In genomic region chr20:31593221-31594001, GRCh38 we compare ENCODE assay signal across 1 cellular context.
TF ChIP-seq lines count a peak whose summit lies in the region.

No MANE protein-coding gene starts in this region.

TF ChIP-seq in K562, 482 proteins besides CTCF, POLR2A, EP300 and RAD21 (continued from another document and continues in another):
- TF ChIP-seq ZBTB40 (IDR thresholded peaks at IDR 0.05), result no peak
- no peak for TF ChIP-seq ZBTB40 (CRISPR knock-in tag; IDR thresholded peaks at IDR 0.05)
- TF ChIP-seq LCOR (CRISPR knock-in tag; IDR thresholded peaks at IDR 0.05), result no peak
- TF ChIP-seq EGR1 (conservative IDR thresholded peaks at IDR 0.05), result no peak
- TF ChIP-seq TAF7 (tag; IDR thresholded peaks at IDR 0.05), result no peak
- no peak for TF ChIP-seq CHD2 (IDR thresholded peaks at IDR 0.05; ENCODE audit: low read depth, low read length)
- peak; percentile 76; the same call in 1 of the 2 replicates for TF ChIP-seq ZEB2 (IDR thresholded peaks at IDR 0.05)
- TF ChIP-seq TRIM24 (IDR thresholded peaks at IDR 0.05), result peak in 1 of 2 experiments; percentile 10; a peak in 1 of 4 replicates
- no peak for TF ChIP-seq GMEB1 (CRISPR knock-in tag; IDR thresholded peaks at IDR 0.05)
- TF ChIP-seq RBM15 (IDR thresholded peaks at IDR 0.05; ENCODE audit: insufficient read depth, low read length), result no peak
- TF ChIP-seq ZSCAN29 (IDR thresholded peaks at IDR 0.05), result no peak
- TF ChIP-seq ZBTB34 (CRISPR knock-in tag; IDR thresholded peaks at IDR 0.05), result no peak
- TF ChIP-seq ZBTB9 (CRISPR knock-in tag; IDR thresholded peaks at IDR 0.05), result no peak
- TF ChIP-seq PHF8 (IDR thresholded peaks at IDR 0.05; ENCODE audit: borderline replicate concordance, low read length), result no peak; the same call in 1 of the 2 replicates
- no peak for TF ChIP-seq EZH2 (IDR thresholded peaks at IDR 0.05; ENCODE audit: borderline replicate concordance, low read depth, low read length)
- TF ChIP-seq BMI1 (IDR thresholded peaks at IDR 0.05; ENCODE audit: low read length), result no peak
- no peak for TF ChIP-seq ZNF785 (CRISPR knock-in tag; IDR thresholded peaks at IDR 0.05)
- no peak for TF ChIP-seq EHMT2 (IDR thresholded peaks at IDR 0.05)
- no peak for TF ChIP-seq ARID3B (CRISPR knock-in tag; IDR thresholded peaks at IDR 0.05; ENCODE audit: borderline replicate concordance)
- no peak for TF ChIP-seq MAFF (IDR thresholded peaks at IDR 0.05; ENCODE audit: low read length)
- no peak for TF ChIP-seq NFXL1 (CRISPR knock-in tag; IDR thresholded peaks at IDR 0.05)
- TF ChIP-seq CTBP1 (IDR thresholded peaks at IDR 0.05; ENCODE audit: borderline replicate concordance), result 0 out of 2 replicates have a peak, but pooled peaks have one; percentile 29
- peak; percentile 7 for TF ChIP-seq TAF9B (IDR thresholded peaks at IDR 0.05; ENCODE audit: partially characterized antibody)
- no peak for TF ChIP-seq THAP7 (CRISPR knock-in tag; IDR thresholded peaks at IDR 0.05)
- TF ChIP-seq KLF13 (tag; IDR thresholded peaks at IDR 0.05; ENCODE audit: borderline replicate concordance, low read depth), result no peak
- TF ChIP-seq LARP7 (IDR thresholded peaks at IDR 0.05), result no peak
- no peak for TF ChIP-seq PREB (CRISPR knock-in tag; IDR thresholded peaks at IDR 0.05)
- no peak for TF ChIP-seq NR2C1 (IDR thresholded peaks at IDR 0.05)
- no peak for TF ChIP-seq NR2C1 (tag; IDR thresholded peaks at IDR 0.05)
- TF ChIP-seq MCM2 (IDR thresholded peaks at IDR 0.05; ENCODE audit: low read depth), result no peak
- TF ChIP-seq U2AF1 (optimal IDR thresholded peaks at IDR 0.05; ENCODE audit: low read depth, low read length), result no peak
- no peak for TF ChIP-seq ZNF551 (CRISPR knock-in tag; IDR thresholded peaks at IDR 0.05)
- peak; percentile 97 for TF ChIP-seq ATF3 (IDR thresholded peaks at IDR 0.05)
- no peak for TF ChIP-seq ATF3 (CRISPR knock-in tag; conservative IDR thresholded peaks at IDR 0.05)
- TF ChIP-seq SMARCE1 (IDR thresholded peaks at IDR 0.05), result peak; percentile 73
- TF ChIP-seq NBN (IDR thresholded peaks at IDR 0.05; ENCODE audit: low read depth), result 0 out of 2 replicates have a peak, but pooled peaks have one; percentile 37
- TF ChIP-seq C11orf30 (IDR thresholded peaks at IDR 0.05; ENCODE audit: low read depth), result peak; percentile 69
- peak; percentile 75; the same call in 1 of the 2 replicates for TF ChIP-seq ZNF592 (IDR thresholded peaks at IDR 0.05)
- no peak for TF ChIP-seq COPS2 (conservative IDR thresholded peaks at IDR 0.05)
- no peak for TF ChIP-seq SAFB (IDR thresholded peaks at IDR 0.05; ENCODE audit: borderline replicate concordance, low read depth, low read length)
- TF ChIP-seq ZBTB8A (IDR thresholded peaks at IDR 0.05; ENCODE audit: partially characterized antibody), result no peak
